Comparison of ENCODE assay signal across 20 cellular contexts in genomic region chr11:72164187-72164586, GRCh38. TPM values are rescaled to one million over a fixed set of nuclear protein-coding genes. Genes with fewer than 3 reads are reported as not detected.
"Had no signal": no experiment of that assay in that cellular context is flagged by ENCODE, and none has a peak within 500 bp of the region (broad histone marks: within the 10 kb centered on the region; RNA-seq: fewer than 3 reads in every experiment).

No MANE protein-coding gene starts in this region.

RNA-seq across cellular contexts. Expression of gene FOLR1, which starts 27.8 kb away (rescaled TPM):
- total RNA-seq: activated naive CD4-positive, alpha-beta T cell treated with anti-CD3 and anti-CD28 coated beads for 36 hours; activated naive CD4-positive, alpha-beta T cell treated with anti-CD3 and anti-CD28 coated beads, Interleukin-2, amount 50 U/mL, for 72 hours; activated naive CD8-positive, alpha-beta T cell treated with anti-CD3 and anti-CD28 coated beads for 36 hours; activated naive CD8-positive, alpha-beta T cell treated with anti-CD3 and anti-CD28 coated beads, Interleukin-2, amount 10 ng/mL, durations not matched to agents 7 days and 5 days; activated T-cell treated with anti-CD3 and anti-CD28 coated beads, Interleukin-2, amount 50 U/mL, for 72 hours; activated T-helper 1 cell treated with anti-CD3 and anti-CD28 coated beads, Interleukin-12 subunit alpha, Interleukin-12 subunit beta, Interleukin-2, Interleukin-4 antibody, amounts not matched to agents 30 ng/mL and 10 ng/mL and 1 ng/mL, durations not matched to agents 14 hours and 24 hours and 36 hours; activated T-helper 17 cell treated with anti-CD3 and anti-CD28 coated beads, Interleukin-2, amount 50 U/mL, for 72 hours; activated T-helper 2 cell treated with anti-CD3 and anti-CD28 coated beads, Interferon-gamma antibody, Interleukin-2, Interleukin-4, amounts not matched to agents 10 μg/mL and 5 μg/mL and 100 μg/mL, durations not matched to agents 14 hours and 24 hours and 36 hours; aorta; ascending aorta had no signal
- polyA plus RNA-seq: aorta had no signal

RNA-seq across cellular contexts. Expression of gene FOLR3, which starts 28.7 kb away (rescaled TPM):
- total RNA-seq: activated naive CD4-positive, alpha-beta T cell treated with anti-CD3 and anti-CD28 coated beads for 36 hours; activated naive CD4-positive, alpha-beta T cell treated with anti-CD3 and anti-CD28 coated beads, Interleukin-2, amount 50 U/mL, for 72 hours; activated naive CD8-positive, alpha-beta T cell treated with anti-CD3 and anti-CD28 coated beads for 36 hours; activated naive CD8-positive, alpha-beta T cell treated with anti-CD3 and anti-CD28 coated beads, Interleukin-2, amount 10 ng/mL, durations not matched to agents 7 days and 5 days; activated T-cell treated with anti-CD3 and anti-CD28 coated beads, Interleukin-2, amount 50 U/mL, for 4 hours; activated T-cell treated with anti-CD3 and anti-CD28 coated beads, Interleukin-2, amount 50 U/mL, for 72 hours; activated T-helper 1 cell treated with anti-CD3 and anti-CD28 coated beads, Interleukin-12 subunit alpha, Interleukin-12 subunit beta, Interleukin-2, Interleukin-4 antibody, amounts not matched to agents 30 ng/mL and 10 ng/mL and 1 ng/mL, durations not matched to agents 14 hours and 24 hours and 36 hours; activated T-helper 17 cell treated with anti-CD3 and anti-CD28 coated beads, Interleukin-2, amount 50 U/mL, for 72 hours; ascending aorta; astrocyte; body of pancreas; cardiac muscle cell; cardiac septum; cerebellum had no signal
- polyA plus RNA-seq: aorta, cardiac muscle cell had no signal

RNA-seq across cellular contexts. Expression of gene ANAPC15, which starts 51.7 kb away (rescaled TPM):
- total RNA-seq: ascending aorta had no signal

RNA-seq across cellular contexts. Expression of gene FOLR2, which starts 52.4 kb away (rescaled TPM):
- total RNA-seq: activated naive CD4-positive, alpha-beta T cell treated with anti-CD3 and anti-CD28 coated beads for 36 hours; activated naive CD4-positive, alpha-beta T cell treated with anti-CD3 and anti-CD28 coated beads, Interleukin-2, amount 50 U/mL, for 72 hours; activated naive CD8-positive, alpha-beta T cell treated with anti-CD3 and anti-CD28 coated beads for 36 hours; activated T-cell treated with anti-CD3 and anti-CD28 coated beads, Interleukin-2, amount 50 U/mL, for 4 hours; activated T-cell treated with anti-CD3 and anti-CD28 coated beads, Interleukin-2, amount 50 U/mL, for 72 hours; activated T-helper 1 cell treated with anti-CD3 and anti-CD28 coated beads, Interleukin-12 subunit alpha, Interleukin-12 subunit beta, Interleukin-2, Interleukin-4 antibody, amounts not matched to agents 30 ng/mL and 10 ng/mL and 1 ng/mL, durations not matched to agents 14 hours and 24 hours and 36 hours; activated T-helper 17 cell treated with anti-CD3 and anti-CD28 coated beads, Interleukin-2, amount 50 U/mL, for 72 hours; activated T-helper 2 cell treated with anti-CD3 and anti-CD28 coated beads, Interferon-gamma antibody, Interleukin-2, Interleukin-4, amounts not matched to agents 10 μg/mL and 5 μg/mL and 100 μg/mL, durations not matched to agents 14 hours and 24 hours and 36 hours; astrocyte; bronchial epithelial cell; cardiac muscle cell had no signal
- polyA plus RNA-seq: cardiac muscle cell had no signal

RNA-seq across cellular contexts. Expression of gene TOMT, which starts 58.5 kb away (rescaled TPM):
- total RNA-seq: activated naive CD4-positive, alpha-beta T cell treated with anti-CD3 and anti-CD28 coated beads for 36 hours; activated naive CD4-positive, alpha-beta T cell treated with anti-CD3 and anti-CD28 coated beads, Interleukin-2, amount 50 U/mL, for 72 hours; activated naive CD8-positive, alpha-beta T cell treated with anti-CD3 and anti-CD28 coated beads for 36 hours; activated naive CD8-positive, alpha-beta T cell treated with anti-CD3 and anti-CD28 coated beads, Interleukin-2, amount 10 ng/mL, durations not matched to agents 7 days and 5 days; activated T-cell treated with anti-CD3 and anti-CD28 coated beads, Interleukin-2, amount 50 U/mL, for 4 hours; activated T-cell treated with anti-CD3 and anti-CD28 coated beads, Interleukin-2, amount 50 U/mL, for 72 hours; activated T-helper 1 cell treated with anti-CD3 and anti-CD28 coated beads, Interleukin-12 subunit alpha, Interleukin-12 subunit beta, Interleukin-2, Interleukin-4 antibody, amounts not matched to agents 30 ng/mL and 10 ng/mL and 1 ng/mL, durations not matched to agents 14 hours and 24 hours and 36 hours; activated T-helper 2 cell treated with anti-CD3 and anti-CD28 coated beads, Interferon-gamma antibody, Interleukin-2, Interleukin-4, amounts not matched to agents 10 μg/mL and 5 μg/mL and 100 μg/mL, durations not matched to agents 14 hours and 24 hours and 36 hours; adrenal gland; aorta; ascending aorta; astrocyte; body of pancreas; breast epithelium; bronchial epithelial cell; cardiac muscle cell; cardiac septum; cerebellum had no signal
- polyA plus RNA-seq: adipose tissue, adrenal gland, aorta, cardiac muscle cell had no signal
